Comparison of ENCODE assay signal across 30 cellular contexts in the genomic region with DNA sequence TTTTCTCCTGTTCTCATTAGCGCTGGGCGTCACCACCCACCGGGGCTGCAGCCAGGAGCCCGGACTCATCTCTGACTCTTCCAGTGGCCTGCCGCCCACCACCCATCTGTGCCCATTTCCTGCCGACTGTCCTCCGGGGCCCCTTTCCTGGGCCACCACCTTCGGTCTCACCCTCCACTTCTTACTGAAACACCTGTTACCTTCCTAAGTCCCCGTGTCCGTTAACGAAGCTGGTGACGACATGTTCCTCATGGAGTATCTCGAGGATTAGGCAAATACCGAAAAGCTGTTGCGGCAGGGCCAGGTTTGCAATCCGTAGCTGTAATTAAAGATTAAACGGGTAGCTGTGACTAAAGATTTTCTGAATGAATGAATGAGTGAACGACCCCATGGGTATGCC.
"Had no signal": no experiment of that assay in that cellular context is flagged by ENCODE, and none has a peak within 500 bp of the region (broad histone marks: within the 10 kb centered on the region; RNA-seq: fewer than 3 reads in every experiment).

No MANE protein-coding gene starts in this region.

- H3K4me3 ChIP-seq: ascending aorta, cardiac muscle cell, colonic mucosa, SJSA1 had no signal

- H3K36me3 ChIP-seq: ascending aorta, cardiac muscle cell, colonic mucosa, SJSA1 had no signal

- ATAC-seq: activated CD8-positive, alpha-beta memory T cell treated with anti-CD3 and anti-CD28 coated beads, Interleukin-2, amount 10 ng/mL, durations not matched to agents 7 days and 5 days; activated T-cell treated with anti-CD3 and anti-CD28 coated beads, Interleukin-2, amount 50 U/mL, for 72 hours; activated T-helper 17 cell treated with anti-CD3 and anti-CD28 coated beads, Interleukin-2, amount 50 U/mL, for 72 hours; Panc1 had no signal

- H3K4me1 ChIP-seq: ascending aorta, colonic mucosa had no signal

- H3K27me3 ChIP-seq: ascending aorta, colonic mucosa had no signal

- H3K27ac ChIP-seq: ascending aorta, cardiac muscle cell, colonic mucosa, SJSA1 had no signal

- H3K4me2 ChIP-seq: SK-N-SH had no signal

- DNase-seq: activated B cell treated with CpG ODN at 0.5 μM for 24 hours; activated CD4-positive, alpha-beta memory T cell treated with anti-CD3 and anti-CD28 coated beads for 36 hours; activated CD4-positive, alpha-beta T cell treated with anti-CD3 and anti-CD28 coated beads for 4 hours; activated CD4-positive, alpha-beta T cell treated with anti-CD3 and anti-CD28 coated beads, Interleukin-2, amount 50 U/mL, for 1 hour; activated CD4-positive, CD25-positive, alpha-beta regulatory T cell treated with anti-CD3 and anti-CD28 coated beads, Interleukin-2, amount 50 U/mL, for 72 hours; activated CD8-positive, alpha-beta memory T cell treated with anti-CD3 and anti-CD28 coated beads for 24 hours; activated CD8-positive, alpha-beta memory T cell treated with anti-CD3 and anti-CD28 coated beads, Interleukin-2, amount 10 ng/mL, durations not matched to agents 7 days and 5 days; activated CD8-positive, alpha-beta memory T cell treated with anti-CD3 and anti-CD28 coated beads, Interleukin-2, amount 50 U/mL, for 48 hours; activated effector memory CD4-positive, alpha-beta T cell treated with anti-CD3 and anti-CD28 coated beads, Interleukin-2, amount 50 U/mL, for 16 hours; activated naive CD4-positive, alpha-beta T cell; activated naive CD4-positive, alpha-beta T cell treated with anti-CD3 and anti-CD28 coated beads, Interleukin-2, amount 50 U/mL, for 16 hours; activated naive CD8-positive, alpha-beta T cell treated with anti-CD3 and anti-CD28 coated beads for 36 hours; activated T-cell treated with anti-CD3 and anti-CD28 coated beads, Interleukin-2, amount 50 U/mL, for 72 hours; amniotic stem cell; colonic mucosa; Karpas-422; NCI-H1105 treated with DMSO at 0.1 percent for 48 hours; NCI-H1436; NCI-H1694; NCI-H2029; NCI-H2227 treated with DMSO at 0.1 percent for 48 hours; NCI-H446; NCI-H510A treated with DMSO at 0.1 percent for 48 hours; SHP77 treated with DMSO at 0.1 percent for 48 hours; SK-N-SH had no signal

- H3K9ac ChIP-seq: SK-N-SH had no signal

- H3K9me3 ChIP-seq: ascending aorta, colonic mucosa, SJSA1, SK-N-SH had no signal
